Comparison of ENCODE assay signal across 1 cellular context in the genomic region with DNA sequence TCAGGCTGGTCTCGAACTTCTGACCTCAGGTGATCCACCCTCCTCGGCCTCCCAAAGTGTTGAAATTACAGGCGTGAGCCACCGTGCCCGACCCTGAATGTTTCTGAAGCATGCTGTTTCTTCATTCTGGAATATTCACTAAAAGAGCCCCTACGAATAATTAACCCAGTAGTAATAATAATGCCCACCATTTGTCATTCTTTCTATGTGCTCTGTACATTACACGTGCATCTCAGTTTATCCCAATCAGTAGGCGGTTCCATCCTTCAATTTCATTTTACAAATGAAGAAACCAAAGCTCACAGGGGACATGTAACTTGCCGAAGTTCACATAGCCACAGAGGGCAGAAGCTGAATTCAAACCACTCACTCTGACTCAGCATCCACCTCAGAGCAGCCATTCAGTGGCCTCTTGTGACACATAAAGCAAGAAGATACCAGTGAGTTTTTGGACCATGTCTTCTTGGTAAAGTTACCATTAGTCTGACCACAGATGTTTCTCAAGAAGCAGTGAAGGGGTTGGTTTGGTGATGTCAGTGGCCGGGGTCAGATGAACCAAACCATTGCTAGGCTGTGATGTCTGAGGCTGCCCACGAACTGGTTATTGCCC.
TF ChIP-seq lines count a peak whose summit lies in the region.

No MANE protein-coding gene starts in this region.

TF ChIP-seq in IMR-90, 13 proteins besides CTCF, POLR2A, EP300 and RAD21 (continued from another document):
- TF ChIP-seq BHLHE40 (IDR thresholded peaks at IDR 0.05; ENCODE audit: low read depth, low read length) (peak; percentile 43; the same call in 1 of the 2 replicates), NFE2L2 (IDR thresholded peaks at IDR 0.05; ENCODE audit: low read depth, low read length) (peak; percentile 98), RCOR1 (IDR thresholded peaks at IDR 0.05; ENCODE audit: insufficient replicate concordance, low read length) (no peak), MXI1 (IDR thresholded peaks at IDR 0.05; ENCODE audit: borderline replicate concordance, low read depth, low read length) (no peak), FOS (IDR thresholded peaks at IDR 0.05; ENCODE audit: low read depth, low read length) (peak; percentile 87), RFX5 (IDR thresholded peaks at IDR 0.05; ENCODE audit: low read depth, low read length) (no peak)
